ENCODE assay signal across 33 cellular contexts in the genomic region with DNA sequence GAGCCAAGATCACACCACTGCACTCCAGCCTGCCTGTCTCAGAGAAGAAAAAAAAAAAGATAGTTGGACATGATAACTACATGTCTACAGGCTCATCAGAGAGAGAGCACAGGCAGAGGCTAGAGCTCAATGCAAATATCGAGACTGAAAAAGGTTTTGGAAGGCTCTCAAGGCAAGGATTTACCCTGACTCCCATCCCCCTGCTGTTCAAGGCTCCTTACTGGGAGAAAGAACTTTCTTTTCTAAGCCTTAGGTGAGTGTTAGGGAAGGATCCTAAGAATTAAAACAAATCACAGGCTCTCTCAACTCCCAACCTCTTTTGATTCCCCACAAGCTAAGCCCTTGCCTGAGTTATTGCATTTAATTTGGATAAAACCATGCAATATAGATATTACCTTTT.
"Had no signal": no experiment of that assay in that cellular context is flagged by ENCODE, and none has a peak within 500 bp of the region (broad histone marks: within the 10 kb centered on the region; RNA-seq: fewer than 3 reads in every experiment).

No MANE protein-coding gene starts in this region.

- DNase-seq: Kasumi-1, MG63, MM.1S, MV-4-11, NCI-H1048, NCI-H1092, NCI-H1092 treated with DMSO at 0.1 percent for 48 hours, NCI-H1105, NCI-H1105 treated with DMSO at 0.1 percent for 48 hours, NCI-H1417, NCI-H1417 treated with DMSO at 0.1 percent for 48 hours, NCI-H1436, NCI-H1436 treated with DMSO at 0.1 percent for 48 hours, NCI-H146, NCI-H1694, NCI-H187, NCI-H187 treated with DMSO at 0.1 percent for 48 hours, NCI-H1930, NCI-H2029, NCI-H2029 treated with DMSO at 0.1 percent for 48 hours, NCI-H2081, NCI-H2081 treated with DMSO at 0.1 percent for 48 hours, NCI-H2107, NCI-H2171, NCI-H2171 treated with DMSO at 0.1 percent for 48 hours, NCI-H2227 treated with DMSO at 0.1 percent for 48 hours, NCI-H226, NCI-H345, NCI-H446 treated with DMSO at 0.1 percent for 48 hours, NCI-H510A, NCI-H510A treated with DMSO at 0.1 percent for 48 hours, NCI-H524, NCI-H524 treated with DMSO at 0.1 percent for 48 hours had no signal

- H3K9me3 ChIP-seq: MG63 had no signal

- H3K27me3 ChIP-seq: MG63 had no signal

- H3K4me3 ChIP-seq: MG63 had no signal

- H3K36me3 ChIP-seq: MG63 had no signal
